In the genomic region with DNA sequence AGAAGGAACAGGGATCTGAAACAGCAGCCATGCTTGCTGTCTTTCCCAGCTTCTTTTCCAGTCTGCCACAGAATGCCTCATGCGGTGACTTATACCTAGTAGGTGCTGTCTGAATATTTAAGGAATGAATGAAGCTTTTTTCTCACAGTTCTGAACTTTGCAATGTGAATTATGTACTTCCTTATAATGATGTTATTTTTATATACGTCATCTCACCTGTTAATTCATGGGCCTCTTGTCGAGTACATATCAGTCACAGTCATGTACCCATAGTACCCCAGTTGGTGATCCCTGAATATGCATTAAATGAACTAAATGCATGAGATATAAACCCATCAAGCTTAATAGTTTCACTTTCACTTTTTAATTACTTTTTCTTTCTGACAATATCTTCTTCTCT, we compare ENCODE assay signal across 19 cellular contexts.
"Had no signal": no experiment of that assay in that cellular context is flagged by ENCODE, and none has a peak within 500 bp of the region (broad histone marks: within the 10 kb centered on the region; RNA-seq: fewer than 3 reads in every experiment).

No MANE protein-coding gene starts in this region.

- H3K4me3 Mint-ChIP-seq: activated CD8-positive, alpha-beta memory T cell treated with anti-CD3 and anti-CD28 coated beads, Interleukin-2, amount 10 ng/mL, durations not matched to agents 7 days and 5 days; activated T-cell treated with anti-CD3 and anti-CD28 coated beads, Interleukin-2, amount 50 U/mL, for 24 hours; neural crest cell; stimulated activated naive CD8-positive, alpha-beta T cell treated with anti-CD3 and anti-CD28 coated beads, Interleukin-15, Interleukin-2, amounts not matched to agents 100 ng/mL and 50 ng/mL, for 24 hours had no signal

- H3K27me3 Mint-ChIP-seq: activated CD8-positive, alpha-beta memory T cell treated with anti-CD3 and anti-CD28 coated beads, Interleukin-2, amount 10 ng/mL, durations not matched to agents 7 days and 5 days; activated T-cell treated with anti-CD3 and anti-CD28 coated beads, Interleukin-2, amount 50 U/mL, for 24 hours; stimulated activated naive CD8-positive, alpha-beta T cell treated with anti-CD3 and anti-CD28 coated beads, Interleukin-15, Interleukin-2, amounts not matched to agents 100 ng/mL and 50 ng/mL, for 24 hours had no signal

- ATAC-seq: activated CD8-positive, alpha-beta memory T cell treated with anti-CD3 and anti-CD28 coated beads, Interleukin-2, amount 10 ng/mL, durations not matched to agents 7 days and 5 days; activated naive CD4-positive, alpha-beta T cell treated with anti-CD3 and anti-CD28 coated beads, Interleukin-2, amount 50 U/mL, for 72 hours; heart right ventricle; left lobe of liver had no signal

- H3K9me3 Mint-ChIP-seq: activated naive CD4-positive, alpha-beta T cell treated with anti-CD3 and anti-CD28 coated beads, Interleukin-2, amount 50 U/mL, for 72 hours; activated T-cell treated with anti-CD3 and anti-CD28 coated beads, Interleukin-2, amount 50 U/mL, for 24 hours; neural crest cell; stimulated activated naive CD8-positive, alpha-beta T cell treated with anti-CD3 and anti-CD28 coated beads, Interleukin-15, Interleukin-2, amounts not matched to agents 100 ng/mL and 50 ng/mL, for 24 hours had no signal

- FAIRE-seq: endometrium, frontal cortex, islet of Langerhans had no signal

- H3K9me3 ChIP-seq: esophagus squamous epithelium, heart right ventricle, ovary, upper lobe of right lung had no signal

- H3K4me3 ChIP-seq: esophagus squamous epithelium, heart right ventricle, ovary, upper lobe of right lung had no signal

- H3K4me1 ChIP-seq: esophagus squamous epithelium, heart right ventricle, upper lobe of right lung had no signal

- H3K36me3 Mint-ChIP-seq: activated CD8-positive, alpha-beta memory T cell treated with anti-CD3 and anti-CD28 coated beads, Interleukin-2, amount 10 ng/mL, durations not matched to agents 7 days and 5 days; activated naive CD4-positive, alpha-beta T cell treated with anti-CD3 and anti-CD28 coated beads, Interleukin-2, amount 50 U/mL, for 72 hours had no signal

- H3K36me3 ChIP-seq: esophagus squamous epithelium, heart right ventricle, ovary, upper lobe of right lung had no signal

- H3K4me1 Mint-ChIP-seq: activated CD8-positive, alpha-beta memory T cell treated with anti-CD3 and anti-CD28 coated beads, Interleukin-2, amount 10 ng/mL, durations not matched to agents 7 days and 5 days; neural crest cell had no signal

- H3K27ac ChIP-seq: esophagus squamous epithelium, heart right ventricle, ovary, upper lobe of right lung had no signal

- H3K27ac Mint-ChIP-seq: activated CD8-positive, alpha-beta memory T cell treated with anti-CD3 and anti-CD28 coated beads, Interleukin-2, amount 10 ng/mL, durations not matched to agents 7 days and 5 days; activated naive CD4-positive, alpha-beta T cell treated with anti-CD3 and anti-CD28 coated beads, Interleukin-2, amount 50 U/mL, for 72 hours; activated T-cell treated with anti-CD3 and anti-CD28 coated beads, Interleukin-2, amount 50 U/mL, for 24 hours; stimulated activated naive CD8-positive, alpha-beta T cell treated with anti-CD3 and anti-CD28 coated beads, Interleukin-15, Interleukin-2, amounts not matched to agents 100 ng/mL and 50 ng/mL, for 24 hours had no signal

- DNase-seq: activated CD4-positive, alpha-beta T cell treated with anti-CD3 and anti-CD28 coated beads, Interleukin-2, amount 50 U/mL, for 4 hours; activated CD4-positive, CD25-positive, alpha-beta regulatory T cell treated with anti-CD3 and anti-CD28 coated beads, Interleukin-2, amount 50 U/mL, for 72 hours; activated CD8-positive, alpha-beta memory T cell treated with anti-CD3 and anti-CD28 coated beads, Interleukin-2, amount 10 ng/mL, durations not matched to agents 7 days and 5 days; activated effector memory CD4-positive, alpha-beta T cell treated with Interleukin-2 at 50 U/mL for 16 hours; activated T-cell treated with anti-CD3 and anti-CD28 coated beads, Interleukin-2, amount 50 U/mL, for 24 hours; esophagus squamous epithelium; heart right ventricle; ovary; stimulated activated CD4-positive, alpha-beta T cell treated with anti-CD3 and anti-CD28 coated beads, Interleukin-4, amount 100 ng/mL, for 1 hour; stimulated activated CD8-positive, alpha-beta memory T cell treated with anti-CD3 and anti-CD28 coated beads, Interleukin-4, amount 100 ng/mL, for 48 hours; T-helper 2 cell; upper lobe of right lung had no signal

- H3K27me3 ChIP-seq: esophagus squamous epithelium, heart right ventricle, ovary, upper lobe of right lung had no signal
